ENCODE assay signal across 8 cellular contexts in the genomic region with DNA sequence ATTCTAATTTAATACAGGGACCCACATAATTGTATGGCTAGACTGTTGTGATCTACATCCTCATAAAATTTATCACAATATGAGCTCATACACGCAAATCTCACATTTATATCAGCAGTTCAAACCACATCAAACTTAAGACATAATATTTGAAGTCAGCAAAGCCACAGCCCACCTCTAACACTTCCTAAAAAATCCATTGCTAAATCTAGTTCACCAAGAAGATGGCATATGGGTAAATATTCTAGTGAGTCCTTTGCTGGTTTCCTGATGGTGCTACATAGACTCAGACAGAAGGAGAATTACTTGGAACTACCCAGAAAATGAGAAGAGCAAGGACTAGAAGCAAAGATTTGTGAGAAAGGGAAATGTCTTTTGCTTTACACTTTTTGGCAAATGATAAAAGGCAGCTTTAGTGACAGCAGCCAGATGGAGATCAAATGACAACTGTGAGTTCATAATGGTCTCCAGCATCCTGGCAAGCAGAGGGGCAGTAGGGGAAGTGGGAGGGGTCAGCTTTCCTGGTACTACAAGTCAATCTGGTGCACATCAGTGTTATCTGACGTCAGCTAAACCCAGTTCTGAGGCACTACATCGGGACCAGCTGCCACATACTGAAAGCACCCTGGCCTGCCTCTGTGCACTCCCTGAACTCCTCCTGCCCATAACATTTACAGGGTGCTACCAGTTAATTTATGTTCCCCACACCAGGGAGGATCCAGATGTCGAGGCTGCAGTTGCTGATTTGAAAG. TPM values are rescaled to one million over a fixed set of nuclear protein-coding genes. Genes with fewer than 3 reads are reported as not detected.
DNase-seq lines count a peak whose midpoint lies in the region; ATAC-seq and FAIRE-seq lines count a peak whose summit lies in the region.

No MANE protein-coding gene starts in this region.

- DNase-seq in DMS53 (lab: John Stamatoyannopoulos, UW) (peak; percentile 97), NAMALWA (ENCODE audit: low spot score) (peak; percentile 82), UCSD-AML1 (lab: John Stamatoyannopoulos, UW; ENCODE audit: unreplicated experiment) (peak; percentile 20), pons (ENCODE audit: low spot score) (peak; percentile 12), ureter (ENCODE audit: low spot score) (no peak), hippocampal formation (lab: John Stamatoyannopoulos, UW) (no peak)

- peak; percentile 4 for FAIRE-seq in endometrium (lab: Jason Lieb, UNC)

- no peak for ATAC-seq in GM21367 (IDR thresholded peaks at IDR 0.05; ENCODE audit: unreplicated experiment)

RNA-seq across cellular contexts. Expression of gene GADD45A, which starts 10.6 kb away (rescaled TPM):
- 50.8 TPM for total RNA-seq in ureter

Comparison
In these comparisons a context has a peak if more than half of its experiments do, and no peak if none do; other contexts are left out.
1. DNase-seq: peak in DMS53 (single experiment), NAMALWA (single experiment), UCSD-AML1 (single experiment) and pons (single experiment); none in ureter (single experiment) and hippocampal formation (0 of 2).